1 cellular context compared by ENCODE assay signal in genomic region chr20:38315290-38315966, GRCh38.
TF ChIP-seq lines count a peak whose summit lies in the region.

No MANE protein-coding gene starts in this region.

TF ChIP-seq in SK-N-SH, 30 proteins besides CTCF, POLR2A, EP300 and RAD21:
- TF ChIP-seq PBX3 (IDR thresholded peaks at IDR 0.05), result no peak
- no peak for TF ChIP-seq RCOR1 (IDR thresholded peaks at IDR 0.05; ENCODE audit: low read length)
- TF ChIP-seq TCF12 (IDR thresholded peaks at IDR 0.05), result no peak
- no peak for TF ChIP-seq FOXM1 (IDR thresholded peaks at IDR 0.05; ENCODE audit: low read depth)
- no peak for TF ChIP-seq MAX (IDR thresholded peaks at IDR 0.05; ENCODE audit: low read depth)
- TF ChIP-seq FOXJ3 (CRISPR knock-in tag; IDR thresholded peaks at IDR 0.05), result no peak
- TF ChIP-seq REST (IDR thresholded peaks at IDR 0.05; ENCODE audit: low read depth, low read length), result no peak
